ENCODE assay signal across 8 cellular contexts in genomic region chr2:95525294-95526035, GRCh38. TPM values are rescaled to one million over a fixed set of nuclear protein-coding genes. Genes with fewer than 3 reads are reported as not detected.
DNase-seq lines count a peak whose midpoint lies in the region; ATAC-seq, FAIRE-seq and TF ChIP-seq lines count a peak whose summit lies in the region.

No MANE protein-coding gene starts in this region.

- peak overlapping the region; percentile 82 for H3K4me2 ChIP-seq in GM12878 (ENCODE audit: control insufficient read depth, insufficient read depth)

- SMC1A ChIA-PET in GM12878 (lab: Charles Lee; ENCODE audit: uncharacterized antibody, unreplicated experiment), result interaction anchor here (1.2 to 1.5 kb wide), 2 partner anchors 9 to 123 kb away, joined by 3 to 4 read pairs; partner anchors contain the start of gene FAHD2A

- peak overlapping the region; percentile 79 for H3K9ac ChIP-seq in GM12878 (ENCODE audit: control insufficient read depth, insufficient read depth, low read length)

- H3K27ac ChIP-seq in AG04450 (ENCODE audit: low read depth, low read length) (no peak overlapping the region), GM12878 (ENCODE audit: control insufficient read depth, insufficient read depth) (peak overlapping the region; percentile 80)

- no peak for TF ChIP-seq EP300 in GM12878 (IDR thresholded peaks at IDR 0.05; ENCODE audit: borderline replicate concordance in 1 of 2, control insufficient read depth in 1 of 2, low read depth in 2 of 2, low read length in 2 of 2)

- TF ChIP-seq CTCF in AG04450 (IDR thresholded peaks at IDR 0.05; ENCODE audit: low read depth, low read length), result no peak
- TF ChIP-seq CTCF in GM12878 (IDR thresholded peaks at IDR 0.05 in 2 of 3, conservative IDR thresholded peaks at IDR 0.05 in 1 of 3; ENCODE audit: control insufficient read depth in 2 of 3, extremely low read depth in 1 of 3, insufficient read depth in 1 of 3, low read depth in 3 of 3, low read length in 3 of 3), result no peak
- no peak for TF ChIP-seq CTCF in mucosa of descending colon (IDR thresholded peaks at IDR 0.05)

- RAD21 ChIA-PET in GM12878 (lab: Charles Lee; ENCODE audit: unreplicated experiment), result no interaction called here

- H3K79me2 ChIP-seq in GM12878 (ENCODE audit: control insufficient read depth, insufficient read depth, low read length), result peaks cover 39% of the 10 kb centered on the region

- no peak for TF ChIP-seq POLR2A in GM12878 (IDR thresholded peaks at IDR 0.05; ENCODE audit: low read depth, low read length)

- BruUV-seq in GM12878 (replicated peaks; lab: Mats Ljungman, UMichigan), result TSS peak; percentile 66

- H3K27me3 ChIP-seq in AG04450 (ENCODE audit: control insufficient read depth, insufficient read depth, low read length), result no peaks in the 10 kb centered on the region
- H3K27me3 ChIP-seq in GM12878 (replicated peaks in 1 of 2; ENCODE audit: control insufficient read depth in 2 of 2, insufficient read depth in 2 of 2, low read length in 1 of 2), result no peaks in the 10 kb centered on the region

- in situ Hi-C loops in GM12878 (cut with MboI), result no loop called here

- H3K9me3 ChIP-seq in AG04450 (ENCODE audit: control insufficient read depth, insufficient read depth, low read length), result peaks cover 10% of the 10 kb centered on the region; the same call in 1 of the 2 replicates
- H3K9me3 ChIP-seq in GM12878 (replicated peaks; ENCODE audit: control insufficient read depth, insufficient read depth, low read length), result no peaks in the 10 kb centered on the region
- H3K9me3 ChIP-seq in mucosa of descending colon, result no peaks in the 10 kb centered on the region

- intact Hi-C loops in GM12878 (cut with micrococcal nuclease; ENCODE audit: unreplicated experiment), result no loop called here
- intact Hi-C loops in mucosa of descending colon (cut with DNase I, micrococcal nuclease), result no loop called here

- DNase-seq in AG04450 (ENCODE audit: low read depth, low spot score) (no peak), HPDE6-E6E7 (ENCODE audit: extremely low spot score) (peak; percentile 27), GM12878 (ENCODE audit: low read depth, low spot score) (no peak), mucosa of descending colon (peak; percentile 59 to 77 (median 71))
- DNase-seq in NK-92 treated with Interleukin-12 subunit alpha and Interleukin-12 subunit beta, amount 100 ng/mL, for 24 hours (lab: John Stamatoyannopoulos, UW), result no peak

- ATAC-seq in GM12878 (no peak), mucosa of descending colon (peak; percentile 57), GM19463 (IDR thresholded peaks at IDR 0.05; ENCODE audit: unreplicated experiment) (no peak), HG02938 (IDR thresholded peaks at IDR 0.05; ENCODE audit: unreplicated experiment) (no peak), GM19351 (IDR thresholded peaks at IDR 0.05; ENCODE audit: unreplicated experiment) (no peak)

- WGBS in GM12878 (ENCODE audit: insufficient coverage, insufficient replicate concordance, low lambda C conversion rate, missing lambda C conversion rate), result 81% methylated on average over 40 of the region's 41 CpGs

- no peak for FAIRE-seq in GM12878 (lab: Jason Lieb, UNC)

- H3K4me3 ChIP-seq in AG04450 (ENCODE audit: low read depth, low read length) (peak overlapping the region; percentile 74), GM12878 (peak overlapping the region; percentile 91), mucosa of descending colon (no peak overlapping the region)

- CTCF ChIA-PET in AG04450 (lab: Charles Lee), result interaction anchor here (1.0 to 2.2 kb wide), 5 partner anchors 13 to 204 kb away, joined by 3 to 6 read pairs (median 5); no protein-coding TSS in a partner anchor
- CTCF ChIA-PET in GM12878 (lab: Yijun Ruan, JAX), result interaction anchor here (1.0 to 1.1 kb wide), 2 partner anchors 14 to 122 kb away, joined by 3 read pairs; no protein-coding TSS in a partner anchor

- no peaks in the 10 kb centered on the region; a peak in 1 of 4 replicates for H3K36me3 ChIP-seq in GM12878 (ENCODE audit: control insufficient read depth in 2 of 2, insufficient read depth in 2 of 2, low read length in 1 of 2)
- no peaks in the 10 kb centered on the region for H3K36me3 ChIP-seq in mucosa of descending colon (ENCODE audit: low read depth)

- POLR2A ChIA-PET in AG04450 (lab: Yijun Ruan, JAX) (no interaction called here), GM12878 (lab: Charles Lee) (interaction anchor here (0.9 kb wide), 1 partner anchor 17 kb away, joined by 3 read pairs; no protein-coding TSS in a partner anchor)

- TF ChIP-seq RAD21 in GM12878 (IDR thresholded peaks at IDR 0.05; ENCODE audit: insufficient read depth, low read depth, low read length), result no peak

- H3K4me1 ChIP-seq in GM12878 (ENCODE audit: control insufficient read depth, insufficient read depth, low read length) (peaks cover 4% of the 10 kb centered on the region), mucosa of descending colon (ENCODE audit: low read depth) (peaks cover 12% of the 10 kb centered on the region)

- H4K20me1 ChIP-seq in GM12878 (ENCODE audit: control insufficient read depth, insufficient read depth), result no peaks in the 10 kb centered on the region

- H2AFZ ChIP-seq in GM12878 (ENCODE audit: control insufficient read depth, low read depth, low read length), result peak overlapping the region; percentile 86

TF ChIP-seq in GM12878, 131 proteins besides CTCF, POLR2A, EP300 and RAD21:
- TF ChIP-seq YY1 (IDR thresholded peaks at IDR 0.05; ENCODE audit: low read depth, low read length), result no peak
- no peak for TF ChIP-seq MEF2A (IDR thresholded peaks at IDR 0.05; ENCODE audit: insufficient read depth, low read depth, low read length)
- no peak for TF ChIP-seq ETV6 (conservative IDR thresholded peaks at IDR 0.05 in 1 of 2, IDR thresholded peaks at IDR 0.05 in 1 of 2; ENCODE audit: borderline replicate concordance in 1 of 2, low read depth in 1 of 2)
- TF ChIP-seq CBX5 (IDR thresholded peaks at IDR 0.05; ENCODE audit: low read depth), result no peak
- no peak for TF ChIP-seq BRCA1 (IDR thresholded peaks at IDR 0.05; ENCODE audit: low read depth, low read length)
- no peak for TF ChIP-seq MXI1 (IDR thresholded peaks at IDR 0.05; ENCODE audit: low read depth, low read length)
- TF ChIP-seq CBX3 (IDR thresholded peaks at IDR 0.05; ENCODE audit: borderline replicate concordance, low read depth), result no peak
- TF ChIP-seq KLF5 (IDR thresholded peaks at IDR 0.05; ENCODE audit: partially characterized antibody), result no peak
- TF ChIP-seq SUZ12 (IDR thresholded peaks at IDR 0.05; ENCODE audit: unreplicated experiment), result no peak
- TF ChIP-seq POLR2AphosphoS2 (IDR thresholded peaks at IDR 0.05; ENCODE audit: low read depth, low read length), result no peak
- no peak for TF ChIP-seq MTA3 (IDR thresholded peaks at IDR 0.05; ENCODE audit: borderline replicate concordance, low read length)

RNA-seq across cellular contexts. Expression of gene TRIM43B, which starts 40.9 kb away (rescaled TPM):
- polyA plus RNA-seq in AG04450 (2011; rRNA removed) (not detected in 2 replicates), GM12878 (2011; rRNA removed) (not detected in 2 replicates), GM12878 (2014; fragmentation: Illumina TruSeq; extraction: Trizol) (not detected in 2 replicates), GM12878 (2014; fragmentation: Nextera tagmentation; extraction: Ambion mirVana) (not detected), GM12878 (2014; rRNA removed) (0.05 TPM in 1 of 2 replicates, not detected in the other), GM12878 (2016; fragmentation: Nextera tagmentation; extraction: Ambion mirVana) (not detected)
- not detected in 2 replicates for polyA minus RNA-seq in AG04450 (2011; rRNA and poly(A)+ RNA removed)
- total RNA-seq in GM12878 (2013; cell fraction: nucleolus; rRNA removed), result not detected in 2 replicates
- total RNA-seq in GM12878 (2014; rRNA removed) (not detected in 2 replicates), GM12878 (2014; rRNA removed; fragmentation: Illumina TruSeq; extraction: Trizol) (not detected in 2 replicates), GM12878 (2021) (not detected in 2 replicates), mucosa of descending colon (not detected)
- not detected for polyA plus RNA-seq in GM12878 (2011; ENCODE audit: low read depth)
- not detected in 2 replicates for polyA plus RNA-seq in GM12878 (2011; cell fraction: cytosol; rRNA removed)
- polyA plus RNA-seq in GM12878 (2011; cell fraction: nucleus; rRNA removed), result not detected in 2 replicates
- not detected in 2 replicates for polyA plus RNA-seq in GM12878 (2012)
- not detected in 2 replicates for polyA minus RNA-seq in GM12878 (2011; rRNA and poly(A)+ RNA removed)
- not detected in 2 replicates for polyA minus RNA-seq in GM12878 (2011; cell fraction: cytosol; rRNA and poly(A)+ RNA removed)
- not detected in 2 replicates for polyA minus RNA-seq in GM12878 (2011; cell fraction: nucleus; rRNA and poly(A)+ RNA removed)

Comparison
In these comparisons a context has a peak if more than half of its experiments do, and no peak if none do; other contexts are left out.
1. DNase-seq: peak in HPDE6-E6E7 (single experiment) and mucosa of descending colon (3 of 3); none in AG04450 (single experiment), GM12878 (single experiment) and NK-92 treated with Interleukin-12 subunit alpha and Interleukin-12 subunit beta, amount 100 ng/mL, for 24 hours (single experiment).